ENCODE assay signal across 1 cellular context in the genomic region with DNA sequence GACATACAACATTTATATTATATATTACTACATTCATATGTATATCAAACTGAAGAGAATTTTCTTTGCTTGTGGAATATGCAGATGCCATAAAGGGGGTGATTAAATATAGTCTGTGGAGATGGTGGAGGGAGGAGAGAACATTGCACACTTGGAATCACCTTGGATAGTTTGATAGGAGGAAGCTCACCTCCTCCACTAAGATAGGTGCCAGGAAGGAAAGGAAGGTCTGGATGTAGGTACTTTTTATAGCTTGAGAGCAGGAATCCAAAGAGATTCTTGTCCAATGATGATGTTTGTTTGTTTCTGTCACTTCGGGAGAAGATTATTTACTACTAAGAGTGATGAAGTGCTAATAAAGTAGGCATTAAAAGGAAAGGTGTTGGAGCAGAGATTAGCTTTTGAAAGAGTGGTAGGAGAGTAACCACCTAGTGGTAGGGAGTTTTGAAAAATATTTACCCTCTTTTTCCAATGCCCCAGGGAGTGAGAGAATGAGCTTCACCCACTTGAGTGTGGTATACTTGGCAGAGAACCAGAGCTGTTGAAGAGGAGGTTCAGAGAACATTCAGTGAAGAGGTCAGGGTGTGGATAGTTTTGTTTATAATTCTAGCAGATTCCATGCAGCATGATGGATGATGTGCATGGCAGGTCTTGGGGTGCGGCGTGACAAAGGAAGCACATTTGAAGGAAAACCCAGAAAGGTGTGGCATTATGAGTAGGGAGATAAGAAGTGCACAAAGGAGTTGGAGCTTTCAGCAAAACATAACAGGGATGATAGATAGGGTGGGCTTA.
TF ChIP-seq lines count a peak whose summit lies in the region.

No MANE protein-coding gene starts in this region.

TF ChIP-seq in HEK293, 187 proteins besides CTCF, POLR2A, EP300 and RAD21 (continued from another document):
- TF ChIP-seq ZNF518A (tag by site-specific recombination; conservative IDR thresholded peaks at IDR 0.05; ENCODE audit: low read depth) = peak; percentile 29; the same call in 1 of the 2 replicates
- TF ChIP-seq ZNF426 (tag by site-specific recombination; IDR thresholded peaks at IDR 0.05) = no peak
- TF ChIP-seq ZNF138 (tag by site-specific recombination; IDR thresholded peaks at IDR 0.05; ENCODE audit: borderline replicate concordance) = no peak
- no peak for TF ChIP-seq ZNF248 (tag by site-specific recombination; IDR thresholded peaks at IDR 0.05)
- TF ChIP-seq ZNF292 (tag by site-specific recombination; IDR thresholded peaks at IDR 0.05; ENCODE audit: borderline replicate concordance, low read depth) = no peak
- no peak for TF ChIP-seq TRIM28 (IDR thresholded peaks at IDR 0.05; ENCODE audit: borderline replicate concordance, low read length)
- peak; percentile 93 for TF ChIP-seq SCRT1 (tag by site-specific recombination; IDR thresholded peaks at IDR 0.05; ENCODE audit: borderline replicate concordance)
- TF ChIP-seq KLF7 (tag by site-specific recombination; IDR thresholded peaks at IDR 0.05; ENCODE audit: borderline replicate concordance) = peak; percentile 98; the same call in 1 of the 2 replicates
- TF ChIP-seq ZNF114 (tag by site-specific recombination; IDR thresholded peaks at IDR 0.05) = no peak
- TF ChIP-seq ZSCAN30 (tag by site-specific recombination; IDR thresholded peaks at IDR 0.05) = peak; percentile 59; the same call in 1 of the 2 replicates
- TF ChIP-seq ZNF664 (tag by site-specific recombination; IDR thresholded peaks at IDR 0.05) = no peak
- no peak for TF ChIP-seq ZNF175 (tag by site-specific recombination; IDR thresholded peaks at IDR 0.05)
- TF ChIP-seq ZNF791 (tag by site-specific recombination; IDR thresholded peaks at IDR 0.05) = no peak
- no peak for TF ChIP-seq ZNF112 (tag by site-specific recombination; IDR thresholded peaks at IDR 0.05)
- TF ChIP-seq ZBTB10 (tag by site-specific recombination; IDR thresholded peaks at IDR 0.05) = no peak
- TF ChIP-seq SCRT2 (tag by site-specific recombination; IDR thresholded peaks at IDR 0.05) = no peak
- peak; percentile 100 for TF ChIP-seq KLF1 (tag by site-specific recombination; IDR thresholded peaks at IDR 0.05)
- no peak for TF ChIP-seq ZNF660 (tag by site-specific recombination; IDR thresholded peaks at IDR 0.05)
- TF ChIP-seq ZBTB7A (tag by site-specific recombination; IDR thresholded peaks at IDR 0.05; ENCODE audit: low read depth) = no peak
